19 cellular contexts compared by ENCODE assay signal in the genomic region with DNA sequence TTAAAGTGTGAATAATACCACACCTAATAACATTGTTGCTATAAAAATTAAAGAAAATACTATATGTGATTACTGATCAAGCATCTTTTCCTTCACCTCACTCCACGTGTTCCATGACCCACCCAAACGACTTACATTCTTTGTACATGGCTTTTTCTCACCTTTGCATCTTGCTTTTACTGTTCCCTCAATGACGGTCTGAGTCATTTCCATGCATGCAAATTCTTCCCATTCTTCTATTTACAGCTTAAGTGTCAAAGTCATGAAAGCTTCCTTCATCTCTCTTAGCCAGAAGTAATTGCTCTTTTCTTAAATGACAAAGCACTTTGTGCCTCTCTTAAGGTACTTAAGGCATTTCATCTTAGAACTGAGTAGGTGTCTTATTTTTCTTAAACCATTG.
"Had no signal": no experiment of that assay in that cellular context is flagged by ENCODE, and none has a peak within 500 bp of the region (broad histone marks: within the 10 kb centered on the region; RNA-seq: fewer than 3 reads in every experiment).

No MANE protein-coding gene starts in this region.

- H3K4me3 ChIP-seq: left ventricle myocardium inferior, right atrium auricular region, tibial nerve had no signal

- H3K4me1 ChIP-seq: left ventricle myocardium inferior, right atrium auricular region, tibial nerve had no signal

- H3K36me3 ChIP-seq: left ventricle myocardium inferior, right atrium auricular region, tibial nerve, WERI-Rb-1 had no signal

- DNase-seq: activated CD4-positive, alpha-beta T cell treated with anti-CD3 and anti-CD28 coated beads for 1 hour; activated CD8-positive, alpha-beta memory T cell treated with anti-CD3 and anti-CD28 coated beads for 24 hours; activated CD8-positive, alpha-beta memory T cell treated with anti-CD3 and anti-CD28 coated beads, Interleukin-2, amount 50 U/mL, for 48 hours; activated effector memory CD4-positive, alpha-beta T cell treated with anti-CD3 and anti-CD28 coated beads, Interleukin-2, amount 50 U/mL, for 16 hours; activated naive CD4-positive, alpha-beta T cell treated with anti-CD3 and anti-CD28 coated beads, Interleukin-2, amount 50 U/mL, for 16 hours; activated T-cell treated with anti-CD3 and anti-CD28 coated beads, Interleukin-2, amount 50 U/mL, for 72 hours; endodermal cell; erythroblast; hypothalamus; left ventricle myocardium inferior; mammary epithelial cell; naive B cell; small intestine; stimulated activated CD4-positive, alpha-beta T cell treated with anti-CD3 and anti-CD28 coated beads, Interleukin-15, amount 100 ng/mL, for 24 hours; stimulated activated CD4-positive, alpha-beta T cell treated with anti-CD3 and anti-CD28 coated beads, Interleukin-2, amount 100 ng/mL, for 48 hours; T1000; WERI-Rb-1 had no signal

- H3K27ac ChIP-seq: left ventricle myocardium inferior, right atrium auricular region, tibial nerve, WERI-Rb-1 had no signal

- H3K27me3 ChIP-seq: right atrium auricular region, tibial nerve had no signal

- ATAC-seq: activated T-cell treated with anti-CD3 and anti-CD28 coated beads, Interleukin-2, amount 50 U/mL, for 72 hours had no signal
